In genomic region chr19:9436358-9436757, GRCh38 we compare ENCODE assay signal across 7 cellular contexts. TPM values are rescaled to one million over a fixed set of nuclear protein-coding genes. Genes with fewer than 3 reads are reported as not detected.
DNase-seq lines count a peak whose midpoint lies in the region; ATAC-seq, FAIRE-seq and TF ChIP-seq lines count a peak whose summit lies in the region.

No MANE protein-coding gene starts in this region.

- no peaks in the 10 kb centered on the region for H3K27me3 ChIP-seq in MM.1S (replicated peaks; ENCODE audit: insufficient read depth, low read length)

- H3K4me2 ChIP-seq in MM.1S (ENCODE audit: low read depth, low read length), result peak overlapping the region; percentile 79; the same call in 1 of the 2 replicates

- peaks cover 12% of the 10 kb centered on the region; the same call in 1 of the 2 replicates for H3K4me1 ChIP-seq in MM.1S (ENCODE audit: low read length)

- no peak overlapping the region for H3K9ac ChIP-seq in MM.1S (ENCODE audit: low read length)

- FAIRE-seq in GM12891 (lab: Jason Lieb, UNC), result no peak

- H3K9me3 ChIP-seq in MM.1S (replicated peaks; ENCODE audit: insufficient read depth, low read length), result no peaks in the 10 kb centered on the region

- peaks cover 16% of the 10 kb centered on the region for H3K79me2 ChIP-seq in MM.1S (ENCODE audit: low read length)

- TF ChIP-seq CTCF in MM.1S (IDR thresholded peaks at IDR 0.05; ENCODE audit: low read length) (no peak), chondrocyte (IDR thresholded peaks at IDR 0.05) (no peak), osteocyte (IDR thresholded peaks at IDR 0.05) (no peak)

- H3K36me3 Mint-ChIP-seq in chondrocyte (ENCODE audit: low read depth), result peaks cover 23% of the 10 kb centered on the region
- H3K36me3 Mint-ChIP-seq in osteocyte (ENCODE audit: unreplicated experiment), result peaks cover 28% of the 10 kb centered on the region

- H4K20me1 ChIP-seq in MM.1S (ENCODE audit: insufficient read depth, low read length), result no peaks in the 10 kb centered on the region

- H3F3A ChIP-seq in MM.1S (ENCODE audit: insufficient read depth, low read length), result peaks cover 6% of the 10 kb centered on the region; the same call in 1 of the 2 replicates

- no peak overlapping the region for H3K27ac ChIP-seq in MM.1S (ENCODE audit: low read length)

- H2AFZ ChIP-seq in MM.1S (ENCODE audit: low read length), result peak overlapping the region; percentile 94

- H3K27ac Mint-ChIP-seq in chondrocyte (ENCODE audit: unreplicated experiment), result peak overlapping the region; percentile 94
- H3K27ac Mint-ChIP-seq in osteocyte (ENCODE audit: unreplicated experiment), result peak overlapping the region; percentile 94

- H3K4me3 Mint-ChIP-seq in chondrocyte (ENCODE audit: unreplicated experiment) (peak overlapping the region; percentile 86), osteocyte (ENCODE audit: unreplicated experiment) (peak overlapping the region; percentile 89)

- H3K27me3 Mint-ChIP-seq in chondrocyte (ENCODE audit: low read depth) (no peaks in the 10 kb centered on the region), osteocyte (ENCODE audit: unreplicated experiment) (no peaks in the 10 kb centered on the region)

- H3K36me3 ChIP-seq in MM.1S (replicated peaks; ENCODE audit: insufficient read depth, low read length), result peaks cover 10% of the 10 kb centered on the region

- H3K9me3 Mint-ChIP-seq in chondrocyte (ENCODE audit: low read depth) (peaks cover 25% of the 10 kb centered on the region), osteocyte (ENCODE audit: unreplicated experiment) (peaks cover 20% of the 10 kb centered on the region)

- H3K9me2 ChIP-seq in MM.1S (replicated peaks; ENCODE audit: insufficient read depth, low read length), result no peaks in the 10 kb centered on the region

- DNase-seq in MM.1S (no peak), chondrocyte (ENCODE audit: low spot score) (no peak), osteocyte (ENCODE audit: extremely low spot score, unreplicated experiment) (no peak), NOMO-1 treated with dmso at 0.1 percent for 144 hours (lab: John Stamatoyannopoulos, UW; ENCODE audit: unreplicated experiment) (no peak), GM12891 (ENCODE audit: insufficient read length, low spot score) (no peak)

- H3K4me3 ChIP-seq in GM08714 (ENCODE audit: low read length) (peak overlapping the region; percentile 93; the same call in 1 of the 2 replicates), MM.1S (ENCODE audit: low read length) (no peak overlapping the region)

- H3K4me1 Mint-ChIP-seq in chondrocyte (ENCODE audit: low read depth) (peaks cover 23% of the 10 kb centered on the region), osteocyte (ENCODE audit: unreplicated experiment) (peaks cover 27% of the 10 kb centered on the region)

- TF ChIP-seq POLR2A in GM12891 (IDR thresholded peaks at IDR 0.05; ENCODE audit: low read depth, low read length), result no peak

- no peak for ATAC-seq in HG02870 (IDR thresholded peaks at IDR 0.05; ENCODE audit: unreplicated experiment)

TF ChIP-seq in GM12891, 5 proteins besides CTCF, POLR2A, EP300 and RAD21:
- TF ChIP-seq SPI1 (IDR thresholded peaks at IDR 0.05; ENCODE audit: low read depth, low read length) (no peak), TAF1 (IDR thresholded peaks at IDR 0.05; ENCODE audit: low read depth, low read length) (no peak), POU2F2 (IDR thresholded peaks at IDR 0.05; ENCODE audit: low read depth, low read length) (no peak), PAX5 (IDR thresholded peaks at IDR 0.05; ENCODE audit: insufficient read depth, low read length, severe bottlenecking) (no peak), POLR2AphosphoS5 (IDR thresholded peaks at IDR 0.05; ENCODE audit: low read depth, low read length) (no peak)

RNA-seq across cellular contexts. Expression of gene ZNF266, which starts 1.0 kb away (rescaled TPM):
- total RNA-seq in chondrocyte, result 12.7 to 21.0 TPM (median 13.0 TPM) in 3 replicates
- 24.8 and 25.1 TPM in 2 replicates for total RNA-seq in osteocyte
- 18.6 TPM for polyA plus RNA-seq in GM12891 (2012; ENCODE audit: low read depth, missing spikeins)
